In genomic region chr4:112288455-112288854, GRCh38 we compare ENCODE assay signal across 10 cellular contexts. TPM values are rescaled to one million over a fixed set of nuclear protein-coding genes. Genes with fewer than 3 reads are reported as not detected.
DNase-seq lines count a peak whose midpoint lies in the region; ATAC-seq, FAIRE-seq and TF ChIP-seq lines count a peak whose summit lies in the region.
"Had no signal": no experiment of that assay in that cellular context is flagged by ENCODE, and none has a peak within 500 bp of the region (broad histone marks: within the 10 kb centered on the region; RNA-seq: fewer than 3 reads in every experiment).

No MANE protein-coding gene starts in this region.

- DNase-seq in stimulated activated CD4-positive, alpha-beta T cell treated with anti-CD3 and anti-CD28 coated beads, Interleukin-4, amount 100 ng/mL, for 24 hours: peak; percentile 44
- DNase-seq in stimulated activated CD4-positive, alpha-beta T cell treated with anti-CD3 and anti-CD28 coated beads, Interleukin-4, amount 100 ng/mL, for 4 hours: no peak
- DNase-seq in pancreas (no peak), posterior cingulate gyrus (no peak), NCI-H2227 (lab: John Stamatoyannopoulos, UW; ENCODE audit: unreplicated experiment) (no peak), cortex of kidney (lab: John Stamatoyannopoulos, UW) (no peak)
- DNase-seq: heart left ventricle, NCI-H1436 treated with DMSO at 0.1 percent for 48 hours had no signal

- H3K27me3 ChIP-seq in SU-DHL-6 (ENCODE audit: low read length) (no peaks in the 10 kb centered on the region), pancreas (no peaks in the 10 kb centered on the region)
- H3K27me3 ChIP-seq: heart left ventricle had no signal

- intact Hi-C loops in pancreas (cut with DNase I) (no loop called here), posterior cingulate gyrus (cut with DNase I) (no loop called here)

- no peaks in the 10 kb centered on the region for H3K36me3 ChIP-seq in SU-DHL-6 (ENCODE audit: low read length)
- H3K36me3 ChIP-seq in pancreas: no peaks in the 10 kb centered on the region
- H3K36me3 ChIP-seq: heart left ventricle had no signal

- H3K27ac ChIP-seq in SU-DHL-6 (ENCODE audit: low read depth, low read length): peak overlapping the region; percentile 100
- H3K27ac ChIP-seq in pancreas: no peak overlapping the region

- peaks cover 37% of the 10 kb centered on the region for H3F3A ChIP-seq in SU-DHL-6 (ENCODE audit: insufficient read depth)

- 86 to 88% methylated on average over 3 of the region's 3 CpGs for WGBS in pancreas, 2 donors

- H2AFZ ChIP-seq in SU-DHL-6 (ENCODE audit: low read depth, low read length, severe bottlenecking): no peak overlapping the region

- peaks cover 23% of the 10 kb centered on the region for H3K79me2 ChIP-seq in SU-DHL-6 (ENCODE audit: insufficient read depth, low read length)

- no peak for FAIRE-seq in pancreas (lab: Jason Lieb, UNC)

- H3K9ac ChIP-seq in SU-DHL-6 (ENCODE audit: low read length): peak overlapping the region; percentile 63

- no peaks in the 10 kb centered on the region for H3K4me1 ChIP-seq in pancreas

- H3K4me3 ChIP-seq in SU-DHL-6 (ENCODE audit: insufficient read depth, low read length, poor library complexity, severe bottlenecking) (peak overlapping the region; percentile 32), pancreas (no peak overlapping the region)
- H3K4me3 ChIP-seq: heart left ventricle had no signal

- peak overlapping the region; percentile 98 for H3K4me2 ChIP-seq in SU-DHL-6 (ENCODE audit: low read depth, low read length, poor library complexity, severe bottlenecking)

- TF ChIP-seq CTCF in SU-DHL-6 (IDR thresholded peaks at IDR 0.05; ENCODE audit: insufficient read depth, low read length, poor library complexity, severe bottlenecking) (no peak), pancreas (IDR thresholded peaks at IDR 0.05) (no peak)

- peaks cover 8% of the 10 kb centered on the region; the same call in 1 of the 2 replicates for H3K9me3 ChIP-seq in SU-DHL-6 (ENCODE audit: insufficient read depth, low read length)
- H3K9me3 ChIP-seq in pancreas: no peaks in the 10 kb centered on the region
- H3K9me3 ChIP-seq: heart left ventricle had no signal

- no peaks in the 10 kb centered on the region for H4K20me1 ChIP-seq in SU-DHL-6 (ENCODE audit: low read depth, low read length)

- peak; percentile 28 for ATAC-seq in HG02938 (IDR thresholded peaks at IDR 0.05; ENCODE audit: unreplicated experiment)
- ATAC-seq in pancreas: no peak
- ATAC-seq: heart left ventricle had no signal

- no peaks in the 10 kb centered on the region for H3K9me2 ChIP-seq in SU-DHL-6 (replicated peaks; ENCODE audit: insufficient read depth, low read length)

RNA-seq across cellular contexts. Expression of gene TIFA, which starts 2.8 kb away (rescaled TPM):
- total RNA-seq in pancreas: 10 to 100 TPM; 18.6 to 31.2 (median 25.1) TPM
- polyA plus RNA-seq in pancreas: 1 to 10 TPM; 4.6 to 7.3 TPM

RNA-seq across cellular contexts. Expression of gene ALPK1, which starts 8.7 kb away (rescaled TPM):
- 10 to 100 TPM in 2 of 6 donors, 1 to 10 TPM in 4; 4.8 to 18.1 (median 7.0) TPM for total RNA-seq in pancreas
- 1 to 10 TPM; 5.6 to 5.8 TPM for polyA plus RNA-seq in pancreas

RNA-seq across cellular contexts. Expression of gene AP1AR, which starts 56.9 kb away (rescaled TPM):
- 10 to 100 TPM in 2 of 6 donors, 1 to 10 TPM in 4; 5.5 to 11.4 (median 8.9) TPM for total RNA-seq in pancreas
- 1 to 10 TPM; 4.5 to 7.3 TPM for polyA plus RNA-seq in pancreas
